Comparison of ENCODE assay signal across 20 cellular contexts in genomic region chrX:39096599-39096998, GRCh38.
"Had no signal": no experiment of that assay in that cellular context is flagged by ENCODE, and none has a peak within 500 bp of the region (broad histone marks: within the 10 kb centered on the region; RNA-seq: fewer than 3 reads in every experiment).

No MANE protein-coding gene starts in this region.

- H3K27ac ChIP-seq: breast epithelium, gastroesophageal sphincter, hepatocyte, stomach, suprapubic skin, tibial artery, upper lobe of right lung had no signal

- DNase-seq: activated CD8-positive, alpha-beta memory T cell treated with anti-CD3 and anti-CD28 coated beads, Interleukin-2, amount 10 ng/mL, durations not matched to agents 7 days and 5 days; activated CD8-positive, alpha-beta T cell treated with anti-CD3 and anti-CD28 coated beads, Interleukin-2, amount 10 ng/mL, durations not matched to agents 7 days and 5 days; activated naive CD8-positive, alpha-beta T cell treated with anti-CD3 and anti-CD28 coated beads, Interleukin-2, amount 50 U/mL, for 24 hours; activated T-cell treated with anti-CD3 and anti-CD28 coated beads, Interleukin-2, amount 50 U/mL, for 48 hours; central memory CD4-positive, alpha-beta T cell; islet precursor cell; left ventricle myocardium superior; mucosa of descending colon; right cardiac atrium; stimulated activated CD4-positive, alpha-beta T cell treated with anti-CD3 and anti-CD28 coated beads, Interleukin-15, amount 100 ng/mL, for 24 hours; stimulated activated CD4-positive, alpha-beta T cell treated with anti-CD3 and anti-CD28 coated beads, Interleukin-2, amount 100 ng/mL, for 24 hours; stimulated activated naive B cell treated with anti-CD40 and anti-IgM and Interleukin-4, amounts not matched to agents 10 μg/mL and 1 μg/mL and 100 μg/mL, for 72 hours; stomach; tibial artery; upper lobe of right lung had no signal

- ATAC-seq: activated CD8-positive, alpha-beta memory T cell treated with anti-CD3 and anti-CD28 coated beads, Interleukin-2, amount 10 ng/mL, durations not matched to agents 7 days and 5 days; activated CD8-positive, alpha-beta T cell treated with anti-CD3 and anti-CD28 coated beads, Interleukin-2, amount 10 ng/mL, durations not matched to agents 7 days and 5 days; activated naive CD8-positive, alpha-beta T cell treated with anti-CD3 and anti-CD28 coated beads, Interleukin-2, amount 50 U/mL, for 24 hours; gastroesophageal sphincter; left ventricle myocardium superior; mucosa of descending colon; natural killer cell treated with Interleukin-12 subunit alpha and Interleukin-12 subunit beta and Interleukin-15 and Interleukin-18, amount 100 ng/mL, for 72 hours; right cardiac atrium; stimulated activated naive B cell treated with anti-CD40 and anti-IgM and Interleukin-4, amounts not matched to agents 10 μg/mL and 1 μg/mL and 100 μg/mL, for 72 hours; upper lobe of right lung had no signal
